Comparison of ENCODE assay signal across 15 cellular contexts in the genomic region with DNA sequence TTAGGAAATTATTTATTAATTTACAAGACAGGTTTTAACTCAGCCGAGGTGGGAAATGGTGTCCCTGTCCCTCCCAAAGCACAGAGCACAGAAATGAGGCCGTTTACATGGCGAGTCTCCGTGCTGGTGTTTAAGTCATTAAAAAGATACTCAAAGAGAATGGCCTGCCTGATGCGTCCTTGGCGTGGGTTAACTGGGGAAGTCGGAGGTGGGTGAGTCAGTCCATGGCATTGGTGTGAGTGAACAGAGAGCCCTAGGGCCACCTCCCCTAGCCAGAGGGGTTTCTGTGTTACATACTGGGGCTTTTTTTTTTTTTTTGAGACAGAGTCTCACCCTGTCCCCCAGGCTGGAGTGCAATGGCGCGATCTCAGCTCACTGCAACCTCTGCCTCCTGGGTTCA. TPM values are rescaled to one million over a fixed set of nuclear protein-coding genes. Genes with fewer than 3 reads are reported as not detected.
DNase-seq lines count a peak whose midpoint lies in the region; ATAC-seq and TF ChIP-seq lines count a peak whose summit lies in the region.
"Had no signal": no experiment of that assay in that cellular context is flagged by ENCODE, and none has a peak within 500 bp of the region (broad histone marks: within the 10 kb centered on the region; RNA-seq: fewer than 3 reads in every experiment).

No MANE protein-coding gene starts in this region.

- peaks cover 31% of the 10 kb centered on the region for H3K4me1 ChIP-seq in DOHH2 (ENCODE audit: control insufficient read depth, low read length)
- no peaks in the 10 kb centered on the region for H3K4me1 ChIP-seq in foreskin keratinocyte
- peaks cover 14 to 17% of the 10 kb centered on the region in 2 donors for H3K4me1 ChIP-seq in thyroid gland

- H3K9me3 ChIP-seq in DOHH2 (ENCODE audit: control insufficient read depth, insufficient read depth, low read length) (no peaks in the 10 kb centered on the region), thyroid gland (no peaks in the 10 kb centered on the region)

- DNase-seq in AG08396 (ENCODE audit: low spot score) (peak; percentile 4), activated B cell treated with CpG ODN at 0.5 μM for 24 hours (no peak), foreskin keratinocyte (peak in 1 of 2 donors; percentile 36), LoVo (ENCODE audit: low spot score) (no peak), thyroid gland (no peak), SIG-M5 treated with dmso at 0.1 percent for 504 hours (lab: John Stamatoyannopoulos, UW; ENCODE audit: unreplicated experiment) (no peak)
- DNase-seq: activated T-cell treated with anti-CD3 and anti-CD28 coated beads for 4 hours; AML-193; DMS79 treated with DMSO at 0.1 percent for 48 hours; kidney; stimulated activated CD4-positive, alpha-beta T cell treated with anti-CD3 and anti-CD28 coated beads, Interleukin-1b, Interleukin-23, amount 100 ng/mL, for 48 hours; stimulated activated CD8-positive, alpha-beta memory T cell treated with anti-CD3 and anti-CD28 coated beads, Interleukin-4, amount 100 ng/mL, for 48 hours had no signal

- H3K9me3 Mint-ChIP-seq in activated B cell treated with CpG ODN at 0.5 μM for 24 hours: no peaks in the 10 kb centered on the region

- H3K79me2 ChIP-seq in DOHH2 (ENCODE audit: control insufficient read depth, low read length): peaks cover 57% of the 10 kb centered on the region

- peak overlapping the region; percentile 10; the same call in 1 of the 2 replicates for H3K4me2 ChIP-seq in DOHH2 (ENCODE audit: low read length)

- POLR2A ChIA-PET in activated B cell treated with CpG ODN at 0.5 μM for 24 hours (lab: Charles Lee): interaction anchor here (0.7 kb wide), 1 partner anchor 33 kb away, joined by 5 read pairs; no protein-coding TSS in a partner anchor

- no peak for TF ChIP-seq POLR2A in thyroid gland (IDR thresholded peaks at IDR 0.05)

- ATAC-seq in activated B cell treated with CpG ODN at 0.5 μM for 24 hours (ENCODE audit: low read depth) (no peak), foreskin keratinocyte (no peak), GM18517 (IDR thresholded peaks at IDR 0.05; ENCODE audit: unreplicated experiment) (no peak)

- CTCF ChIA-PET in activated B cell treated with CpG ODN at 0.5 μM for 24 hours (lab: Charles Lee): interaction anchor here (1.4 kb wide), 1 partner anchor 14 kb away, joined by 4 read pairs; no protein-coding TSS in a partner anchor

- peaks cover 57% of the 10 kb centered on the region for H3K36me3 Mint-ChIP-seq in activated B cell treated with CpG ODN at 0.5 μM for 24 hours (ENCODE audit: low read depth)

- no peak overlapping the region for H3K27ac Mint-ChIP-seq in activated B cell treated with CpG ODN at 0.5 μM for 24 hours
- H3K27ac Mint-ChIP-seq: progenitor cell of endocrine pancreas had no signal

- no peak for TF ChIP-seq CTCF in DOHH2 (IDR thresholded peaks at IDR 0.05; ENCODE audit: low read depth, low read length, poor library complexity, severe bottlenecking)
- no peak for TF ChIP-seq CTCF in activated B cell treated with CpG ODN at 0.5 μM for 24 hours (IDR thresholded peaks at IDR 0.05)
- no peak for TF ChIP-seq CTCF in foreskin keratinocyte (conservative IDR thresholded peaks at IDR 0.05)
- no peak for TF ChIP-seq CTCF in thyroid gland (IDR thresholded peaks at IDR 0.05)

- H3K36me3 ChIP-seq in DOHH2 (ENCODE audit: control insufficient read depth, low read length) (peaks cover 54% of the 10 kb centered on the region), thyroid gland (peaks cover 16 to 23% of the 10 kb centered on the region in 2 donors)

- peaks cover under 1% of the 10 kb centered on the region; the same call in 1 of the 2 replicates for H3F3A ChIP-seq in DOHH2 (ENCODE audit: control insufficient read depth, insufficient read depth)

- intact Hi-C loops in activated B cell treated with CpG ODN at 0.5 μM for 24 hours (cut with micrococcal nuclease) (no loop called here), thyroid gland (cut with DNase I) (no loop called here)

- H3K4me3 Mint-ChIP-seq in activated B cell treated with CpG ODN at 0.5 μM for 24 hours: peak overlapping the region; percentile 9

- H3K27me3 Mint-ChIP-seq in activated B cell treated with CpG ODN at 0.5 μM for 24 hours: no peaks in the 10 kb centered on the region
- H3K27me3 Mint-ChIP-seq: progenitor cell of endocrine pancreas had no signal

- H3K4me1 Mint-ChIP-seq in activated B cell treated with CpG ODN at 0.5 μM for 24 hours: peaks cover 38% of the 10 kb centered on the region

- no peak overlapping the region for H3K4me3 ChIP-seq in DOHH2 (ENCODE audit: low read length)
- H3K4me3 ChIP-seq in thyroid gland (replicated peaks in 1 of 3): no peak overlapping the region

- H3K27ac ChIP-seq in DOHH2 (ENCODE audit: low read depth, low read length) (no peak overlapping the region), foreskin keratinocyte (peak overlapping the region; percentile 13), thyroid gland (no peak overlapping the region)

- H3K9me2 ChIP-seq in DOHH2 (replicated peaks; ENCODE audit: control insufficient read depth, low read length): no peaks in the 10 kb centered on the region

- 84 to 91% methylated on average over 9 of the region's 9 CpGs for WGBS in thyroid gland, 2 donors

- H4K20me1 ChIP-seq in DOHH2 (ENCODE audit: control insufficient read depth, insufficient read depth, low read depth, low read length): peaks cover 6% of the 10 kb centered on the region; the same call in 1 of the 2 replicates

- peaks cover 3% of the 10 kb centered on the region; the same call in 1 of the 2 replicates for H3K27me3 ChIP-seq in DOHH2 (ENCODE audit: control insufficient read depth, low read length)
- H3K27me3 ChIP-seq in foreskin keratinocyte: no peaks in the 10 kb centered on the region
- no peaks in the 10 kb centered on the region for H3K27me3 ChIP-seq in thyroid gland

RNA-seq across cellular contexts. Expression of a gene that starts 3.9 kb away (rescaled TPM):
- total RNA-seq in activated B cell treated with CpG ODN at 0.5 μM for 24 hours (16.7 and 17.9 TPM in 2 replicates), foreskin keratinocyte (11.5 and 12.8 TPM in 2 replicates), thyroid gland (10 to 100 TPM; 11.3 to 21.0 (median 15.8) TPM)
- polyA plus RNA-seq in foreskin keratinocyte: 4.5 and 5.9 TPM in 2 replicates

RNA-seq across cellular contexts. Expression of a gene that starts 36.1 kb away (rescaled TPM):
- total RNA-seq in activated B cell treated with CpG ODN at 0.5 μM for 24 hours (34.4 and 39.4 TPM in 2 replicates), foreskin keratinocyte (14.6 and 16.6 TPM in 2 replicates), thyroid gland (1 to 10 TPM; 5.2 to 7.0 (median 6.3) TPM)
- 24.4 and 26.4 TPM in 2 replicates for polyA plus RNA-seq in foreskin keratinocyte
